In the genomic region with DNA sequence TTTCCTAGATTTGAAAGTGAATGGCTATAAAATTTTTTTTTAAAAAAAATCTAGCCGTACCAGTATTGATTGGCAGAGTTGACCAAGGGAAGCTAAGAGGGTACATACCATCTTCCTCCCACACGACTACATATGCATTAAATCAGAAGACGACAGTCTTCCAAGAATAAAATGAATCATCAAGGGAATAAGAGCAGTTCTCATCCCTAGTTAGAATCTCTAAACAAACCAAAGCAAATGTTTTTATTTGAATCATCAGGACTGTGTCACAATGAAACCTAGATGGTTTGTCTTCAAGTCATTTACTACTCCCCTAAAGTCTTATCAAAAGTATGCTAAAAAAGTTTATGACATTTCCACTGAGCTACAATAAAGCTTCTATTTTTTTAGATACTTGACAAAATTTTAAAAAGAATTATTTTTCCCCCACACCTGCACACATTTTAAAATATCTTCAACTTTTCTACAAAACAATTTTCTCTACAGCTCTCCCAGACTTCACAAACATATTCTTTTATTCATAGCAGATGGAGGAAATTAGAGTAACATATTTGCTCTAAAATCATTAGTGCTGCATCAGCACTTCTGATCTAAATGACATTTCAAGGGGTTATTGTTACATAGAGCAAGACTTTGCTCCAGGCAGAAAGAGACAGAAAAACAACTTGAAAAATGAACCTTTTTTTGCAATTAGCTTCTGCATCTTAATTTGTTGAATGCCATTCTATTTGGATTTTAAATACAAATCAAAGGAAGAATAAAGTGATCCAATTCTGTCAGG, we compare ENCODE assay signal across 19 cellular contexts.
DNase-seq lines count a peak whose midpoint lies in the region; ATAC-seq, FAIRE-seq and TF ChIP-seq lines count a peak whose summit lies in the region.
"Had no signal": no experiment of that assay in that cellular context is flagged by ENCODE, and none has a peak within 500 bp of the region (broad histone marks: within the 10 kb centered on the region; RNA-seq: fewer than 3 reads in every experiment).

No MANE protein-coding gene starts in this region.

- H3K4me3 ChIP-seq in BJ (ENCODE audit: low read depth, low read length) (no peak overlapping the region), IMR-90 (ENCODE audit: insufficient read depth, low read depth, low read length) (no peak overlapping the region), uterus (no peak overlapping the region)
- H3K4me3 ChIP-seq: dorsolateral prefrontal cortex, esophagus squamous epithelium, lung, psoas muscle had no signal

- 0% methylated on average over 2 of the region's 3 CpGs; no CpG with 5 or more reads in 1 of the 2 experiments for whole genome bisulfite sequencing in IMR-90 (ENCODE audit: extremely low coverage in 2 of 2, insufficient read length in 1 of 2), 2 experiments

- no peak overlapping the region for H4K91ac ChIP-seq in IMR-90 (ENCODE audit: insufficient read depth, low read depth, low read length)

- H3K4me2 ChIP-seq in IMR-90 (ENCODE audit: low read depth, low read length): no peak overlapping the region

- in situ Hi-C loops in IMR-90 (cut with MboI; ENCODE audit: low sequenced_read_pairs): no loop called here

- H3K36me3 Mint-ChIP-seq in osteocyte (ENCODE audit: unreplicated experiment): no peaks in the 10 kb centered on the region
- H3K36me3 Mint-ChIP-seq: CD8-positive, alpha-beta memory T cell had no signal

- no peaks in the 10 kb centered on the region for H4K20me1 ChIP-seq in IMR-90 (ENCODE audit: insufficient read depth, low read length)

- no TSS peak for BruUV-seq in IMR-90 (replicated peaks; lab: Mats Ljungman, UMichigan)

- no peaks in the 10 kb centered on the region for H3K9me3 Mint-ChIP-seq in osteocyte (ENCODE audit: unreplicated experiment)
- H3K9me3 Mint-ChIP-seq: activated naive CD4-positive, alpha-beta T cell treated with anti-CD3 and anti-CD28 coated beads for 36 hours; natural killer cell treated with Interleukin-12 subunit alpha and Interleukin-12 subunit beta and Interleukin-15 and Interleukin-18, amount 100 ng/mL, for 72 hours; T-helper 2 cell treated with Interferon-gamma antibody and Interleukin-4, amounts not matched to agents 5 μg/mL and 100 μg/mL, for 36 hours had no signal

- H3K27ac ChIP-seq in IMR-90 (ENCODE audit: insufficient read depth, low read length) (no peak overlapping the region), uterus (no peak overlapping the region)
- H3K27ac ChIP-seq: dorsolateral prefrontal cortex, esophagus squamous epithelium, psoas muscle had no signal

- no peak overlapping the region for H2AFZ ChIP-seq in IMR-90 (replicated peaks; ENCODE audit: low read length, poor library complexity)

- ATAC-seq in IMR-90 (ENCODE audit: low read depth) (peak; percentile 64), GM18867 (IDR thresholded peaks at IDR 0.05; ENCODE audit: unreplicated experiment) (no peak)
- ATAC-seq: HCT116; natural killer cell treated with Interleukin-12 subunit alpha and Interleukin-12 subunit beta and Interleukin-15 and Interleukin-18, amount 100 ng/mL, for 72 hours; psoas muscle had no signal

- no peak overlapping the region for H4K8ac ChIP-seq in IMR-90 (ENCODE audit: low read depth in 2 of 2, low read length in 2 of 2)

- TF ChIP-seq RAD21 in IMR-90 (IDR thresholded peaks at IDR 0.05; ENCODE audit: low read length): no peak

- H2BK120ac ChIP-seq in IMR-90 (ENCODE audit: low read depth, low read length): no peak overlapping the region

- no peak overlapping the region for H3K9ac ChIP-seq in IMR-90 (ENCODE audit: low read depth, low read length)

- H3K4ac ChIP-seq in IMR-90 (ENCODE audit: low read depth, low read length): no peak overlapping the region

- CTCF ChIA-PET in BJ (lab: Yijun Ruan, JAX): no interaction called here
- CTCF ChIA-PET in IMR-90 (lab: Yijun Ruan, JAX): no interaction called here

- H3K27ac Mint-ChIP-seq in osteocyte (ENCODE audit: unreplicated experiment): peak overlapping the region; percentile 48
- H3K27ac Mint-ChIP-seq: activated naive CD4-positive, alpha-beta T cell treated with anti-CD3 and anti-CD28 coated beads for 36 hours; CD8-positive, alpha-beta memory T cell; natural killer cell treated with Interleukin-12 subunit alpha and Interleukin-12 subunit beta and Interleukin-15 and Interleukin-18, amount 100 ng/mL, for 72 hours; T-helper 2 cell treated with Interferon-gamma antibody and Interleukin-4, amounts not matched to agents 5 μg/mL and 100 μg/mL, for 36 hours had no signal

- TF ChIP-seq POLR2A in IMR-90 (IDR thresholded peaks at IDR 0.05; ENCODE audit: low read depth, low read length): no peak
- TF ChIP-seq POLR2A in uterus (IDR thresholded peaks at IDR 0.05): no peak

- intact Hi-C loops in IMR-90 (cut with micrococcal nuclease) (no loop called here), uterus (cut with DNase I; ENCODE audit: low total_unique reads) (no loop called here)

- H3K9me3 ChIP-seq in IMR-90 (ENCODE audit: control insufficient read depth, insufficient read depth, low read length) (no peaks in the 10 kb centered on the region), uterus (no peaks in the 10 kb centered on the region)
- H3K9me3 ChIP-seq: esophagus squamous epithelium, psoas muscle had no signal

- H2BK20ac ChIP-seq in IMR-90 (ENCODE audit: low read depth, low read length): no peak overlapping the region

- H3K79me1 ChIP-seq in IMR-90 (ENCODE audit: low read depth in 1 of 2, low read length in 2 of 2): no peaks in the 10 kb centered on the region

- H3K18ac ChIP-seq in IMR-90 (ENCODE audit: low read depth, low read length): no peak overlapping the region

- dilution Hi-C loops in IMR-90 (cut with HindIII; ENCODE audit: low sequenced_read_pairs, unreplicated experiment): no loop called here

- H3K9me1 ChIP-seq in IMR-90 (ENCODE audit: insufficient read depth, low read length): no peaks in the 10 kb centered on the region

- H3K4me1 Mint-ChIP-seq in osteocyte (ENCODE audit: unreplicated experiment): peaks cover 53% of the 10 kb centered on the region
- H3K4me1 Mint-ChIP-seq: CD8-positive, alpha-beta memory T cell had no signal

- H3K56ac ChIP-seq in IMR-90 (ENCODE audit: extremely low read depth, insufficient read depth, low read length): no peak overlapping the region

- TF ChIP-seq CTCF in BJ (IDR thresholded peaks at IDR 0.05; ENCODE audit: insufficient read depth, low read depth, low read length) (no peak), IMR-90 (conservative IDR thresholded peaks at IDR 0.05; ENCODE audit: low read depth, low read length) (no peak), osteocyte (IDR thresholded peaks at IDR 0.05) (no peak), uterus (IDR thresholded peaks at IDR 0.05) (no peak)

- H3K27me3 Mint-ChIP-seq in osteocyte (ENCODE audit: unreplicated experiment): no peaks in the 10 kb centered on the region
- H3K27me3 Mint-ChIP-seq: CD8-positive, alpha-beta memory T cell; natural killer cell treated with Interleukin-12 subunit alpha and Interleukin-12 subunit beta and Interleukin-15 and Interleukin-18, amount 100 ng/mL, for 72 hours had no signal

- H4K5ac ChIP-seq in IMR-90 (ENCODE audit: low read depth, low read length): no peak overlapping the region

- H2AK9ac ChIP-seq in IMR-90 (replicated peaks; ENCODE audit: low read depth, low read length, poor library complexity): no peak overlapping the region

- H3K23ac ChIP-seq in IMR-90 (ENCODE audit: low read depth, low read length): no peak overlapping the region

- H3K36me3 ChIP-seq in BJ (ENCODE audit: control insufficient read depth, insufficient read depth, low read length): no peaks in the 10 kb centered on the region
- H3K36me3 ChIP-seq in IMR-90 (ENCODE audit: control insufficient read depth, insufficient read depth, low read length): no peaks in the 10 kb centered on the region
- no peaks in the 10 kb centered on the region for H3K36me3 ChIP-seq in uterus
- H3K36me3 ChIP-seq: esophagus squamous epithelium had no signal

- no peak overlapping the region for H3K4me3 Mint-ChIP-seq in osteocyte (ENCODE audit: unreplicated experiment)
- H3K4me3 Mint-ChIP-seq: activated naive CD4-positive, alpha-beta T cell treated with anti-CD3 and anti-CD28 coated beads for 36 hours; CD8-positive, alpha-beta memory T cell; natural killer cell treated with Interleukin-12 subunit alpha and Interleukin-12 subunit beta and Interleukin-15 and Interleukin-18, amount 100 ng/mL, for 72 hours; T-helper 2 cell treated with Interferon-gamma antibody and Interleukin-4, amounts not matched to agents 5 μg/mL and 100 μg/mL, for 36 hours had no signal

- H3K4me1 ChIP-seq in IMR-90 (ENCODE audit: control insufficient read depth, insufficient read depth, low read length) (no peaks in the 10 kb centered on the region), uterus (no peaks in the 10 kb centered on the region)
- H3K4me1 ChIP-seq: esophagus squamous epithelium, psoas muscle had no signal

- FAIRE-seq in endometrium (lab: Jason Lieb, UNC): peak; percentile 72

- no peak overlapping the region for H2BK5ac ChIP-seq in IMR-90 (ENCODE audit: low read depth, low read length, poor library complexity, severe bottlenecking)

- DNase-seq in BJ (ENCODE audit: low read depth) (peak; percentile 20), IMR-90 (peak; percentile 66), osteocyte (ENCODE audit: extremely low spot score, unreplicated experiment) (no peak), uterus (no peak), AML-193 (lab: John Stamatoyannopoulos, UW) (no peak)
- DNase-seq: activated naive CD4-positive, alpha-beta T cell treated with anti-CD3 and anti-CD28 coated beads for 36 hours; CD8-positive, alpha-beta memory T cell; dorsolateral prefrontal cortex; esophagus squamous epithelium; GDM1; NCI-H1092; psoas muscle; SHP77 treated with DMSO at 0.1 percent for 48 hours had no signal

- no peak overlapping the region for H2AK5ac ChIP-seq in IMR-90 (ENCODE audit: low read depth, low read length)

- H3K27me3 ChIP-seq in BJ (ENCODE audit: control insufficient read depth, insufficient read depth, low read length) (no peaks in the 10 kb centered on the region), IMR-90 (ENCODE audit: control insufficient read depth, insufficient read depth, low read length) (no peaks in the 10 kb centered on the region), uterus (no peaks in the 10 kb centered on the region)
- H3K27me3 ChIP-seq: dorsolateral prefrontal cortex, esophagus squamous epithelium had no signal

- no peak overlapping the region for H2BK15ac ChIP-seq in IMR-90 (ENCODE audit: low read depth, low read length)

- POLR2A ChIA-PET in BJ (lab: Charles Lee) (no interaction called here), IMR-90 (lab: Charles Lee; ENCODE audit: unreplicated experiment) (no interaction called here)

- H3K14ac ChIP-seq in IMR-90 (replicated peaks; ENCODE audit: low read depth, low read length): no peak overlapping the region

TF ChIP-seq in IMR-90, 13 proteins besides CTCF, POLR2A, EP300 and RAD21:
- TF ChIP-seq RCOR1 (IDR thresholded peaks at IDR 0.05; ENCODE audit: insufficient replicate concordance, low read length) (no peak), MAFK (IDR thresholded peaks at IDR 0.05; ENCODE audit: low read depth, low read length) (peak; percentile 98), CEBPB (IDR thresholded peaks at IDR 0.05; ENCODE audit: low read depth, low read length) (0 out of 2 replicates have a peak, but pooled peaks have one; percentile 16), FOS (IDR thresholded peaks at IDR 0.05; ENCODE audit: low read depth, low read length) (peak; percentile 17; the same call in 1 of the 2 replicates)
TF ChIP-seq in IMR-90: peak in this region for 3.

Comparison
In these comparisons a context has a peak if more than half of its experiments do, and no peak if none do; other contexts are left out.
1. DNase-seq: peak in BJ (single experiment) and IMR-90 (single experiment); none in osteocyte (single experiment), uterus (0 of 2) and AML-193 (0 of 2).